Comparison of ENCODE assay signal across 27 cellular contexts in genomic region chr13:107130516-107130915, GRCh38.
"Had no signal": no experiment of that assay in that cellular context is flagged by ENCODE, and none has a peak within 500 bp of the region (broad histone marks: within the 10 kb centered on the region; RNA-seq: fewer than 3 reads in every experiment).

No MANE protein-coding gene starts in this region.

- ATAC-seq: effector memory CD8-positive, alpha-beta T cell; esophagus mucosa; foreskin keratinocyte; gastroesophageal sphincter; heart left ventricle; left cardiac atrium; left lung; left ventricle myocardium superior; mucosa of descending colon had no signal

- DNase-seq: colonic mucosa; cortex of kidney; effector CD8-positive, alpha-beta T cell; effector memory CD8-positive, alpha-beta T cell; endodermal cell; erythroblast; esophagus squamous epithelium; foreskin keratinocyte; heart left ventricle; hypothalamus; immature natural killer cell; islet precursor cell; kidney; kidney glomerular epithelial cell; left cardiac atrium; left lung; left ventricle myocardium superior; lower lobe of right lung; mesenchymal stem cell; mucosa of descending colon; naive B cell had no signal

- H3K36me3 Mint-ChIP-seq: immature natural killer cell, naive B cell had no signal

- H3K9me3 ChIP-seq: colonic mucosa, esophagus squamous epithelium, gastroesophageal sphincter, heart left ventricle, lower lobe of right lung, mucosa of descending colon had no signal

- H3K36me3 ChIP-seq: colonic mucosa, esophagus squamous epithelium, gastroesophageal sphincter, heart left ventricle, left lung, lower lobe of right lung had no signal

- H2AFZ ChIP-seq: hepatocyte had no signal

- H3K4me2 ChIP-seq: hepatocyte had no signal

- H3K4me1 Mint-ChIP-seq: immature natural killer cell, naive B cell had no signal

- H3K79me2 ChIP-seq: hepatocyte had no signal

- H3K4me3 Mint-ChIP-seq: dendritic cell treated with granulocyte-macrophage colony-stimulating factor and Interleukin-4, amounts not matched to agents 40 ng/mL and 50 ng/mL, for 4 days; effector memory CD8-positive, alpha-beta T cell; endodermal cell; immature natural killer cell; mesothelial cell of epicardium; naive B cell had no signal

- H3K27me3 ChIP-seq: colonic mucosa, esophagus squamous epithelium, foreskin keratinocyte, gastroesophageal sphincter, heart left ventricle, hepatocyte, left lung had no signal

- H3K27me3 Mint-ChIP-seq: dendritic cell treated with granulocyte-macrophage colony-stimulating factor and Interleukin-4, amounts not matched to agents 40 ng/mL and 50 ng/mL, for 4 days; effector memory CD8-positive, alpha-beta T cell had no signal

- H3K27ac Mint-ChIP-seq: dendritic cell treated with granulocyte-macrophage colony-stimulating factor and Interleukin-4, amounts not matched to agents 40 ng/mL and 50 ng/mL, for 4 days; effector memory CD8-positive, alpha-beta T cell; endodermal cell; immature natural killer cell; mesothelial cell of epicardium; naive B cell had no signal

- H3K9me3 Mint-ChIP-seq: dendritic cell treated with granulocyte-macrophage colony-stimulating factor and Interleukin-4, amounts not matched to agents 40 ng/mL and 50 ng/mL, for 4 days had no signal

- H3K4me3 ChIP-seq: colonic mucosa, esophagus squamous epithelium, gastroesophageal sphincter, heart left ventricle, hepatocyte, left lung, lower lobe of right lung, mucosa of descending colon had no signal

- H3K27ac ChIP-seq: colonic mucosa, epithelial cell of prostate, esophagus squamous epithelium, foreskin keratinocyte, gastroesophageal sphincter, heart left ventricle, hepatocyte, left lung, lower lobe of right lung had no signal

- H3K4me1 ChIP-seq: colonic mucosa, esophagus squamous epithelium, foreskin keratinocyte, gastroesophageal sphincter, heart left ventricle, left lung, lower lobe of right lung had no signal
